Comparison of ENCODE assay signal across 23 cellular contexts in genomic region chr4:100962698-100963097, GRCh38.
DNase-seq lines count a peak whose midpoint lies in the region; ATAC-seq, FAIRE-seq and TF ChIP-seq lines count a peak whose summit lies in the region.
"Had no signal": no experiment of that assay in that cellular context is flagged by ENCODE, and none has a peak within 500 bp of the region (broad histone marks: within the 10 kb centered on the region; RNA-seq: fewer than 3 reads in every experiment).

No MANE protein-coding gene starts in this region.

- H3F3A ChIP-seq in PC-9 (ENCODE audit: insufficient read depth, low read depth) = no peaks in the 10 kb centered on the region

- ATAC-seq in GM19025 (IDR thresholded peaks at IDR 0.05; ENCODE audit: low read depth, unreplicated experiment) (peak; percentile 62), HG02798 (IDR thresholded peaks at IDR 0.05; ENCODE audit: poor library complexity, unreplicated experiment) (peak; percentile 74), HG03460 (IDR thresholded peaks at IDR 0.05; ENCODE audit: unreplicated experiment) (peak; percentile 79), HepG2 (no peak)
- ATAC-seq: heart left ventricle; stimulated activated naive B cell treated with anti-CD40 and anti-IgM and Interleukin-4, amounts not matched to agents 10 μg/mL and 1 μg/mL and 100 μg/mL, for 72 hours had no signal

- H2AFZ ChIP-seq in PC-9 (no peak overlapping the region), HepG2 (ENCODE audit: low read length) (no peak overlapping the region)

- TF ChIP-seq POLR2A in GM12891 (IDR thresholded peaks at IDR 0.05; ENCODE audit: low read depth, low read length) (no peak), HepG2 (IDR thresholded peaks at IDR 0.05; ENCODE audit: insufficient read depth in 1 of 2, low read depth in 2 of 2, low read length in 2 of 2) (no peak)

- CTCF ChIA-PET in PC-9 (lab: Charles Lee) = no interaction called here
- CTCF ChIA-PET in HepG2 (lab: Yijun Ruan, JAX; ENCODE audit: low intra/inter-chr PET ratio, low total read pairs) = interaction anchor here (0.6 kb wide), 1 partner anchor 294 kb away, joined by 3 read pairs; no protein-coding TSS in a partner anchor

- H3K27ac ChIP-seq in PC-9 (no peak overlapping the region), HepG2 (ENCODE audit: extremely low read length, insufficient read depth, low read length) (no peak overlapping the region)
- H3K27ac ChIP-seq: brain microvascular endothelial cell, colonic mucosa, heart left ventricle, neutrophil had no signal

- H3K36me3 ChIP-seq in PC-9 (ENCODE audit: low read depth) = no peaks in the 10 kb centered on the region
- H3K36me3 ChIP-seq in HepG2 (replicated peaks in 1 of 2; ENCODE audit: control insufficient read depth in 1 of 2, insufficient read depth in 2 of 2, low read length in 2 of 2) = no peaks in the 10 kb centered on the region
- H3K36me3 ChIP-seq: brain microvascular endothelial cell, colonic mucosa, heart left ventricle, MG63, neutrophil had no signal

- no peaks in the 10 kb centered on the region; the same call in 1 of the 2 replicates for H3K9me2 ChIP-seq in PC-9 (ENCODE audit: insufficient read depth)

- H3K4me3 ChIP-seq in PC-9 = no peak overlapping the region
- no peak overlapping the region for H3K4me3 ChIP-seq in HepG2 (replicated peaks in 1 of 3; ENCODE audit: insufficient read depth in 1 of 3, low read depth in 2 of 3, low read length in 3 of 3)
- H3K4me3 ChIP-seq: colonic mucosa, heart left ventricle, MG63 had no signal

- H3K4me2 ChIP-seq in PC-9 = no peak overlapping the region
- H3K4me2 ChIP-seq in HepG2 (ENCODE audit: low read depth, low read length) = no peak overlapping the region

- H3K9ac ChIP-seq in HepG2 (ENCODE audit: insufficient read depth, low read depth, low read length) = no peak overlapping the region

- H4K20me1 ChIP-seq in PC-9 (ENCODE audit: insufficient read depth) (no peaks in the 10 kb centered on the region), HepG2 (ENCODE audit: insufficient read depth, low read length) (no peaks in the 10 kb centered on the region)

- TF ChIP-seq CTCF in PC-9 (conservative IDR thresholded peaks at IDR 0.05) (no peak), HepG2 (CRISPR knock-in tag; IDR thresholded peaks at IDR 0.05) (no peak)

- TF ChIP-seq EP300 in HepG2 (IDR thresholded peaks at IDR 0.05; ENCODE audit: low read depth in 2 of 2, low read length in 2 of 2) (no peak), HepG2 (CRISPR knock-in tag; IDR thresholded peaks at IDR 0.05; ENCODE audit: borderline replicate concordance) (no peak)

- in situ Hi-C loops in HepG2 (cut with HindIII; ENCODE audit: extremely low pct_ligation_motif_present, low pct_unique_long_range_greater_than_20kb) = no loop called here

- TF ChIP-seq RAD21 in HepG2 (CRISPR knock-in tag; IDR thresholded peaks at IDR 0.05) = no peak

- H3K79me2 ChIP-seq in PC-9 (ENCODE audit: low read depth) (no peaks in the 10 kb centered on the region), HepG2 (ENCODE audit: insufficient read depth, low read length) (no peaks in the 10 kb centered on the region)

- POLR2A ChIA-PET in PC-9 (lab: Charles Lee; ENCODE audit: unreplicated experiment) (no interaction called here), HepG2 (lab: Yijun Ruan, JAX) (no interaction called here)

- H3K9me3 ChIP-seq in PC-9 (ENCODE audit: insufficient read depth, low read depth) = no peaks in the 10 kb centered on the region
- no peaks in the 10 kb centered on the region for H3K9me3 ChIP-seq in HepG2 (ENCODE audit: low read length)
- H3K9me3 ChIP-seq: colonic mucosa, MG63, neutrophil had no signal

- BruUV-seq in PC-9 (replicated peaks; lab: Mats Ljungman, UMichigan) = no TSS peak
- no TSS peak for BruUV-seq in HepG2 (replicated peaks; lab: Mats Ljungman, UMichigan)

- intact Hi-C loops in PC-9 (cut with micrococcal nuclease; ENCODE audit: unreplicated experiment) = no loop called here
- intact Hi-C loops in HepG2 (cut with micrococcal nuclease; ENCODE audit: unreplicated experiment) = no loop called here

- H3K27me3 ChIP-seq in PC-9 (ENCODE audit: insufficient read depth, low read depth) = no peaks in the 10 kb centered on the region
- H3K27me3 ChIP-seq in HepG2 (ENCODE audit: control insufficient read depth in 1 of 2, insufficient read depth in 2 of 2, low read length in 2 of 2) = 0 out of 5 replicates have a peak, but pooled peaks cover 0 to 4% of the 10 kb centered on the region in 2 experiments
- H3K27me3 ChIP-seq: brain microvascular endothelial cell, colonic mucosa, heart left ventricle, MG63, neutrophil had no signal

- FAIRE-seq in GM12891 (lab: Jason Lieb, UNC) (peak; percentile 31), HepG2 (lab: Jason Lieb, UNC) (no peak)
- FAIRE-seq: endometrium had no signal

- H3K4me1 ChIP-seq in PC-9 (replicated peaks; ENCODE audit: insufficient read depth) = 0 out of 2 replicates have a peak, but pooled peaks cover 4% of the 10 kb centered on the region
- H3K4me1 ChIP-seq in HepG2 (ENCODE audit: insufficient read depth, low read length) = no peaks in the 10 kb centered on the region
- H3K4me1 ChIP-seq: colonic mucosa, heart left ventricle had no signal

- DNase-seq in GM12891 (ENCODE audit: insufficient read length, low spot score) (no peak), iPS-NIHi11 (ENCODE audit: low spot score) (no peak), inferior parietal cortex (ENCODE audit: extremely low spot score) (no peak), PC-9 (no peak), HepG2 (ENCODE audit: low spot score) (no peak)
- DNase-seq: activated CD4-positive, alpha-beta memory T cell treated with anti-CD3 and anti-CD28 coated beads, Interleukin-2, amount 10 ng/mL, durations not matched to agents 7 days and 5 days; activated naive CD8-positive, alpha-beta T cell treated with anti-CD3 and anti-CD28 coated beads, Interleukin-2, amount 10 ng/mL, durations not matched to agents 7 days and 5 days; activated T-cell treated with anti-CD3 and anti-CD28 coated beads, Interleukin-2, amount 50 U/mL, for 48 hours; brain microvascular endothelial cell; CD4-positive, alpha-beta memory T cell; colonic mucosa; heart left ventricle; immature natural killer cell; MG63; NCI-H187; NCI-H446 treated with DMSO at 0.1 percent for 48 hours; stimulated activated naive B cell treated with anti-CD40 and anti-IgM and Interleukin-4, amounts not matched to agents 10 μg/mL and 1 μg/mL and 100 μg/mL, for 72 hours; trophoblast cell had no signal

TF ChIP-seq in GM12891, 5 proteins besides CTCF, POLR2A, EP300 and RAD21:
- TF ChIP-seq TAF1 (IDR thresholded peaks at IDR 0.05; ENCODE audit: low read depth, low read length) = no peak
- no peak for TF ChIP-seq SPI1 (IDR thresholded peaks at IDR 0.05; ENCODE audit: low read depth, low read length)
- TF ChIP-seq PAX5 (IDR thresholded peaks at IDR 0.05; ENCODE audit: insufficient read depth, low read length, severe bottlenecking) = no peak
- no peak for TF ChIP-seq POLR2AphosphoS5 (IDR thresholded peaks at IDR 0.05; ENCODE audit: low read depth, low read length)
- TF ChIP-seq POU2F2 (IDR thresholded peaks at IDR 0.05; ENCODE audit: low read depth, low read length) = no peak

TF ChIP-seq in HepG2, 621 proteins besides CTCF, POLR2A, EP300 and RAD21:
- no peak for TF ChIP-seq HBP1 (CRISPR knock-in tag; IDR thresholded peaks at IDR 0.05; ENCODE audit: low read depth)
TF ChIP-seq in HepG2: peak in this region for 0.
